Comparison of ENCODE assay signal across 7 cellular contexts in genomic region chr1:88180449-88181108, GRCh38.
DNase-seq lines count a peak whose midpoint lies in the region; ATAC-seq and TF ChIP-seq lines count a peak whose summit lies in the region.

No MANE protein-coding gene starts in this region.

- H3K9me3 ChIP-seq in SK-N-MC (ENCODE audit: low read depth, low read length) = no peaks in the 10 kb centered on the region
- no peaks in the 10 kb centered on the region for H3K9me3 ChIP-seq in left ventricle myocardium inferior (replicated peaks)

- POLR2A ChIA-PET in activated naive CD8-positive, alpha-beta T cell treated with anti-CD3 and anti-CD28 coated beads, Interleukin-2, amount 10 ng/mL, durations not matched to agents 7 days and 5 days (lab: Charles Lee) = no interaction called here

- peak; percentile 94 for TF ChIP-seq CTCF in left ventricle myocardium inferior (IDR thresholded peaks at IDR 0.05; ENCODE audit: borderline replicate concordance)

- H3K36me3 Mint-ChIP-seq in activated naive CD8-positive, alpha-beta T cell treated with anti-CD3 and anti-CD28 coated beads, Interleukin-2, amount 10 ng/mL, durations not matched to agents 7 days and 5 days = no peaks in the 10 kb centered on the region

- H3K36me3 ChIP-seq in SK-N-MC (ENCODE audit: insufficient read depth, low read length) (no peaks in the 10 kb centered on the region), left ventricle myocardium inferior (no peaks in the 10 kb centered on the region)

- H3K4me3 ChIP-seq in SK-N-MC (no peak overlapping the region), left ventricle myocardium inferior (no peak overlapping the region)

- H3K4me3 Mint-ChIP-seq in activated naive CD8-positive, alpha-beta T cell treated with anti-CD3 and anti-CD28 coated beads, Interleukin-2, amount 10 ng/mL, durations not matched to agents 7 days and 5 days = no peak overlapping the region

- peak; percentile 95 for ATAC-seq in GM18499 (IDR thresholded peaks at IDR 0.05; ENCODE audit: insufficient read depth, unreplicated experiment)
- ATAC-seq in HG02642 (IDR thresholded peaks at IDR 0.05; ENCODE audit: poor library complexity, unreplicated experiment) = peak; percentile 99
- ATAC-seq in activated naive CD8-positive, alpha-beta T cell treated with anti-CD3 and anti-CD28 coated beads, Interleukin-2, amount 10 ng/mL, durations not matched to agents 7 days and 5 days (ENCODE audit: low read depth) = peak; percentile 96

- no peak overlapping the region for H3K27ac ChIP-seq in SK-N-MC
- H3K27ac ChIP-seq in left ventricle myocardium inferior (replicated peaks) = no peak overlapping the region

- intact Hi-C loops in left ventricle myocardium inferior (cut with micrococcal nuclease) = no loop called here

- H3K27ac Mint-ChIP-seq in activated naive CD8-positive, alpha-beta T cell treated with anti-CD3 and anti-CD28 coated beads, Interleukin-2, amount 10 ng/mL, durations not matched to agents 7 days and 5 days = no peak overlapping the region

- no peak overlapping the region for H3K9ac ChIP-seq in SK-N-MC (ENCODE audit: insufficient read length)

- DNase-seq in NCI-H1048 (lab: John Stamatoyannopoulos, UW) (peak; percentile 39), SK-N-MC (ENCODE audit: low read depth, low spot score) (peak; percentile 63), left ventricle myocardium inferior (peak; percentile 39), retina (peak; percentile 74)
- peak; percentile 60 for DNase-seq in activated naive CD8-positive, alpha-beta T cell treated with anti-CD3 and anti-CD28 coated beads, Interleukin-2, amount 10 ng/mL, durations not matched to agents 7 days and 5 days

- H3K4me1 Mint-ChIP-seq in activated naive CD8-positive, alpha-beta T cell treated with anti-CD3 and anti-CD28 coated beads, Interleukin-2, amount 10 ng/mL, durations not matched to agents 7 days and 5 days = no peaks in the 10 kb centered on the region

- peaks cover 12% of the 10 kb centered on the region for H3K27me3 ChIP-seq in left ventricle myocardium inferior (ENCODE audit: low read depth)

- no peaks in the 10 kb centered on the region for H3K9me3 Mint-ChIP-seq in activated naive CD8-positive, alpha-beta T cell treated with anti-CD3 and anti-CD28 coated beads, Interleukin-2, amount 10 ng/mL, durations not matched to agents 7 days and 5 days

- H3K27me3 Mint-ChIP-seq in activated naive CD8-positive, alpha-beta T cell treated with anti-CD3 and anti-CD28 coated beads, Interleukin-2, amount 10 ng/mL, durations not matched to agents 7 days and 5 days = no peaks in the 10 kb centered on the region

- no peaks in the 10 kb centered on the region for H3K4me1 ChIP-seq in left ventricle myocardium inferior
